In genomic region chr1:156053770-156054499, GRCh38 we compare ENCODE assay signal across 8 cellular contexts. TPM values are rescaled to one million over a fixed set of nuclear protein-coding genes. Genes with fewer than 3 reads are reported as not detected.
DNase-seq lines count a peak whose midpoint lies in the region; ATAC-seq and TF ChIP-seq lines count a peak whose summit lies in the region.

Gene UBQLN4, minus strand, starts transcription at chr1:156053798. Its CDS starts 97 bp downstream, at chr1:156053701.

- peak within 1 kb of the TSS; percentile 100 for H3K4me3 ChIP-seq in ectodermal cell (ENCODE audit: insufficient read depth, low read depth, low read length)

- H3K9me3 ChIP-seq in ectodermal cell (ENCODE audit: control insufficient read depth, low read length): no peaks in the 10 kb centered on the region

- POLR2A ChIA-PET in activated CD8-positive, alpha-beta T cell treated with anti-CD3 and anti-CD28 coated beads for 36 hours (lab: Charles Lee): interaction anchor here (0.9 to 1.4 kb wide), 7 partner anchors 10 to 229 kb away, joined by 3 to 4 read pairs (median 3); partner anchors contain the start of genes SMG5 and SSR2

- peaks cover 14% of the 10 kb centered on the region for H3K36me3 Mint-ChIP-seq in activated CD8-positive, alpha-beta T cell treated with anti-CD3 and anti-CD28 coated beads for 36 hours (ENCODE audit: low read depth)

- CTCF ChIA-PET in activated CD8-positive, alpha-beta T cell treated with anti-CD3 and anti-CD28 coated beads for 36 hours (lab: Charles Lee): interaction anchor here (0.6 to 3.3 kb wide), 6 partner anchors 9 to 123 kb away, joined by 3 to 16 read pairs (median 4); no protein-coding TSS in a partner anchor

- 0% methylated on average over 45 to 46 of the region's 49 CpGs for WGBS in ectodermal cell, 2 experiments

- in situ Hi-C loops in ACHN (cut with HindIII; ENCODE audit: low pct_ligation_motif_present, low pct_unique_long_range_greater_than_20kb, low sequenced_read_pairs): no loop called here

- ATAC-seq in GM18861 (IDR thresholded peaks at IDR 0.05; ENCODE audit: unreplicated experiment) (peak; percentile 37), HG03439 (IDR thresholded peaks at IDR 0.05; ENCODE audit: unreplicated experiment) (peak; percentile 35)
- peak; percentile 76 for ATAC-seq in activated CD8-positive, alpha-beta T cell treated with anti-CD3 and anti-CD28 coated beads for 36 hours

- H3K36me3 ChIP-seq in ectodermal cell (ENCODE audit: control insufficient read depth, insufficient read depth, low read length): peaks cover 17% of the 10 kb centered on the region

- peak; percentile 19 for TF ChIP-seq CTCF in activated CD8-positive, alpha-beta T cell treated with anti-CD3 and anti-CD28 coated beads for 36 hours (IDR thresholded peaks at IDR 0.05)

- peak within 1 kb of the TSS; percentile 96 for H3K4me3 Mint-ChIP-seq in activated CD8-positive, alpha-beta T cell treated with anti-CD3 and anti-CD28 coated beads for 36 hours

- no peaks in the 10 kb centered on the region for H3K27me3 Mint-ChIP-seq in activated CD8-positive, alpha-beta T cell treated with anti-CD3 and anti-CD28 coated beads for 36 hours

- peaks cover 22% of the 10 kb centered on the region for H3K4me1 Mint-ChIP-seq in activated CD8-positive, alpha-beta T cell treated with anti-CD3 and anti-CD28 coated beads for 36 hours (ENCODE audit: low read depth)

- H3K9me3 Mint-ChIP-seq in activated CD8-positive, alpha-beta T cell treated with anti-CD3 and anti-CD28 coated beads for 36 hours: no peaks in the 10 kb centered on the region

- no peaks in the 10 kb centered on the region for H3K27me3 ChIP-seq in ectodermal cell (ENCODE audit: control insufficient read depth, insufficient read depth, low read length, poor library complexity, severe bottlenecking)

- peaks cover 12% of the 10 kb centered on the region for H3K4me1 ChIP-seq in ectodermal cell (ENCODE audit: control insufficient read depth, insufficient read depth, low read length)

- peak within 1 kb of the TSS; percentile 99 for H3K27ac ChIP-seq in ectodermal cell (ENCODE audit: insufficient read depth, low read depth, low read length, poor library complexity, severe bottlenecking)

- peak; percentile 88 for DNase-seq in ACHN
- peak; percentile 89 for DNase-seq in NCI-H774 (lab: John Stamatoyannopoulos, UW)
- peak; percentile 87 for DNase-seq in activated CD8-positive, alpha-beta T cell treated with anti-CD3 and anti-CD28 coated beads for 36 hours
- peak; percentile 89 to 94 for DNase-seq in lung microvascular endothelial cell (ENCODE audit: low read depth in 2 of 2)
- peak; percentile 70 to 85 (median 78) for DNase-seq in stimulated activated CD4-positive, alpha-beta T cell treated with anti-CD3 and anti-CD28 coated beads, TNF-alpha, amount 100 ng/mL, for 48 hours (ENCODE audit: low read depth in 3 of 3)

- peak within 1 kb of the TSS; percentile 95 for H3K27ac Mint-ChIP-seq in activated CD8-positive, alpha-beta T cell treated with anti-CD3 and anti-CD28 coated beads for 36 hours

- intact Hi-C loops in activated CD8-positive, alpha-beta T cell treated with anti-CD3 and anti-CD28 coated beads for 36 hours (cut with micrococcal nuclease): loop anchor here (2.0 kb wide), 1 partner anchor 33 kb away; the partner anchor contains the start of gene SSR2

RNA-seq across cellular contexts. Expression of gene UBQLN4, which starts in this region (rescaled TPM):
- 10 to 100 TPM; 36.9 to 39.8 TPM for total RNA-seq in activated CD8-positive, alpha-beta T cell treated with anti-CD3 and anti-CD28 coated beads for 36 hours
- polyA plus RNA-seq in ectodermal cell (2013, experiment 1 of 4): 95.8 TPM
- polyA plus RNA-seq in ectodermal cell (2013, experiment 2 of 4): 88.1 TPM
- polyA plus RNA-seq in ectodermal cell (2013, experiment 3 of 4): 66.5 TPM
- polyA plus RNA-seq in ectodermal cell (2013, experiment 4 of 4): 76.3 TPM
- total RNA-seq in lung microvascular endothelial cell: 9.8 and 12.1 TPM in 2 replicates

Comparison
In these comparisons a context has a peak if more than half of its experiments do, and no peak if none do; other contexts are left out.
1. Peak in every context shown above with its lines: DNase-seq, ATAC-seq, H3K4me3 ChIP-seq and H3K27ac ChIP-seq.